Comparison of ENCODE assay signal across 8 cellular contexts in genomic region chr14:31611778-31612433, GRCh38.
"Had no signal": no experiment of that assay in that cellular context is flagged by ENCODE, and none has a peak within 500 bp of the region (broad histone marks: within the 10 kb centered on the region; RNA-seq: fewer than 3 reads in every experiment).

No MANE protein-coding gene starts in this region.

- H2AFZ ChIP-seq: GM23338 had no signal

- DNase-seq: H9, HCEC 1CT, KG1 had no signal

- H3K4me3 Mint-ChIP-seq: GM23338, H9, IgD-negative memory B cell had no signal

- H3K4me1 Mint-ChIP-seq: GM23338, H9 had no signal

- FAIRE-seq: H1, H54, HTR-8/SVneo had no signal

- H3K4me2 ChIP-seq: GM23338 had no signal

- H3K27ac Mint-ChIP-seq: GM23338, H9, IgD-negative memory B cell had no signal

- ATAC-seq: GM23338 had no signal

- H3K4me3 ChIP-seq: GM23338 had no signal

- H3K27me3 Mint-ChIP-seq: IgD-negative memory B cell had no signal
